ENCODE assay signal across 18 cellular contexts in genomic region chr3:46490338-46491084, GRCh38. TPM values are rescaled to one million over a fixed set of nuclear protein-coding genes. Genes with fewer than 3 reads are reported as not detected.
A peak's percentile ranks its signal among the peaks of the same experiment; 100 is the strongest.
DNase-seq lines count a peak whose midpoint lies in the region; ATAC-seq and TF ChIP-seq lines count a peak whose summit lies in the region.
"Had no signal": no experiment of that assay in that cellular context is flagged by ENCODE, and none has a peak within 500 bp of the region (broad histone marks: within the 10 kb centered on the region; RNA-seq: fewer than 3 reads in every experiment).

No MANE protein-coding gene starts in this region.

- H3K36me3 Mint-ChIP-seq in stimulated activated memory B cell treated with anti-CD40 and anti-IgM and Interleukin-4, amounts not matched to agents 10 μg/mL and 1 μg/mL and 100 μg/mL, for 72 hours = no peaks in the 10 kb centered on the region
- H3K36me3 Mint-ChIP-seq: activated naive CD8-positive, alpha-beta T cell treated with anti-CD3 and anti-CD28 coated beads for 36 hours; natural killer cell had no signal

- H3K27ac ChIP-seq in prostate gland = no peak overlapping the region
- H3K27ac ChIP-seq: left lung had no signal

- DNase-seq in Right ventricle myocardium superior (no peak), left cardiac atrium (no peak), SW480 (ENCODE audit: low spot score) (peak; percentile 57), fibroblast of peridontal ligament (ENCODE audit: extremely low read depth) (peak; percentile 43), NCI-H128 (lab: John Stamatoyannopoulos, UW; ENCODE audit: unreplicated experiment) (no peak), cerebellar nuclear complex (lab: John Stamatoyannopoulos, UW) (no peak), prostate gland (ENCODE audit: low spot score) (no peak)
- DNase-seq: ACHN; activated CD4-positive, alpha-beta T cell treated with anti-CD3 and anti-CD28 coated beads, Interleukin-2, amount 10 ng/mL, durations not matched to agents 7 days and 5 days; activated naive CD8-positive, alpha-beta T cell treated with anti-CD3 and anti-CD28 coated beads for 36 hours; activated T-cell treated with anti-CD3 and anti-CD28 coated beads, Interleukin-2, amount 50 U/mL, for 4 hours; left lung; natural killer cell; NCI-H1048; retina; T-helper 9 cell had no signal

- H3K4me3 Mint-ChIP-seq in stimulated activated memory B cell treated with anti-CD40 and anti-IgM and Interleukin-4, amounts not matched to agents 10 μg/mL and 1 μg/mL and 100 μg/mL, for 72 hours = no peak overlapping the region
- H3K4me3 Mint-ChIP-seq: activated CD4-positive, alpha-beta T cell treated with anti-CD3 and anti-CD28 coated beads, Interleukin-2, amount 10 ng/mL, durations not matched to agents 7 days and 5 days; activated naive CD8-positive, alpha-beta T cell treated with anti-CD3 and anti-CD28 coated beads for 36 hours; activated T-cell treated with anti-CD3 and anti-CD28 coated beads, Interleukin-2, amount 50 U/mL, for 4 hours; natural killer cell had no signal

- intact Hi-C loops in Right ventricle myocardium superior (cut with DNase I) (no loop called here), left cardiac atrium (cut with DNase I) (no loop called here), prostate gland (cut with DNase I) (no loop called here)

- no peaks in the 10 kb centered on the region for H3K9me3 ChIP-seq in prostate gland
- H3K9me3 ChIP-seq: left lung had no signal

- no peaks in the 10 kb centered on the region for H3K36me3 ChIP-seq in prostate gland
- H3K36me3 ChIP-seq: left lung had no signal

- TF ChIP-seq POLR2A in prostate gland (IDR thresholded peaks at IDR 0.05) = no peak

- H3K4me3 ChIP-seq in prostate gland = no peak overlapping the region
- H3K4me3 ChIP-seq: left lung had no signal

- H3K27me3 Mint-ChIP-seq in stimulated activated memory B cell treated with anti-CD40 and anti-IgM and Interleukin-4, amounts not matched to agents 10 μg/mL and 1 μg/mL and 100 μg/mL, for 72 hours = peaks cover 11% of the 10 kb centered on the region
- H3K27me3 Mint-ChIP-seq: activated naive CD8-positive, alpha-beta T cell treated with anti-CD3 and anti-CD28 coated beads for 36 hours had no signal

- H3K9me3 Mint-ChIP-seq in stimulated activated memory B cell treated with anti-CD40 and anti-IgM and Interleukin-4, amounts not matched to agents 10 μg/mL and 1 μg/mL and 100 μg/mL, for 72 hours = no peaks in the 10 kb centered on the region
- H3K9me3 Mint-ChIP-seq: activated CD4-positive, alpha-beta T cell treated with anti-CD3 and anti-CD28 coated beads, Interleukin-2, amount 10 ng/mL, durations not matched to agents 7 days and 5 days; activated naive CD8-positive, alpha-beta T cell treated with anti-CD3 and anti-CD28 coated beads for 36 hours; activated T-cell treated with anti-CD3 and anti-CD28 coated beads, Interleukin-2, amount 50 U/mL, for 4 hours; natural killer cell had no signal

- ATAC-seq in Right ventricle myocardium superior (ENCODE audit: poor library complexity) = peak; percentile 71
- ATAC-seq in left cardiac atrium = no peak
- no peak for ATAC-seq in stimulated activated memory B cell treated with anti-CD40 and anti-IgM and Interleukin-4, amounts not matched to agents 10 μg/mL and 1 μg/mL and 100 μg/mL, for 72 hours
- ATAC-seq: activated T-cell treated with anti-CD3 and anti-CD28 coated beads, Interleukin-2, amount 50 U/mL, for 4 hours; left lung; natural killer cell had no signal

- H3K4me1 Mint-ChIP-seq in stimulated activated memory B cell treated with anti-CD40 and anti-IgM and Interleukin-4, amounts not matched to agents 10 μg/mL and 1 μg/mL and 100 μg/mL, for 72 hours = peaks cover 40% of the 10 kb centered on the region

- whole genome bisulfite sequencing in prostate gland = 69% methylated on average over 6 of the region's 6 CpGs

- H3K27me3 ChIP-seq in prostate gland (replicated peaks; ENCODE audit: insufficient read depth) = no peaks in the 10 kb centered on the region
- H3K27me3 ChIP-seq: left lung had no signal

- H3K27ac Mint-ChIP-seq in stimulated activated memory B cell treated with anti-CD40 and anti-IgM and Interleukin-4, amounts not matched to agents 10 μg/mL and 1 μg/mL and 100 μg/mL, for 72 hours = peak overlapping the region; percentile 30
- H3K27ac Mint-ChIP-seq: activated CD4-positive, alpha-beta T cell treated with anti-CD3 and anti-CD28 coated beads, Interleukin-2, amount 10 ng/mL, durations not matched to agents 7 days and 5 days; activated naive CD8-positive, alpha-beta T cell treated with anti-CD3 and anti-CD28 coated beads for 36 hours; natural killer cell had no signal

- no peak for TF ChIP-seq CTCF in prostate gland (IDR thresholded peaks at IDR 0.05)

- no peaks in the 10 kb centered on the region for H3K4me1 ChIP-seq in prostate gland (replicated peaks)

RNA-seq across cellular contexts. Expression of gene RTP3, which starts 7.3 kb away (rescaled TPM):
- total RNA-seq in Right ventricle myocardium superior = not detected
- not detected for total RNA-seq in left cardiac atrium
- total RNA-seq in prostate gland = under 1 TPM in 1 of 2 donors, not detected in 1; 0.68 TPM
- total RNA-seq: activated CD4-positive, alpha-beta T cell treated with anti-CD3 and anti-CD28 coated beads, Interleukin-2, amount 10 ng/mL, durations not matched to agents 7 days and 5 days; activated naive CD8-positive, alpha-beta T cell treated with anti-CD3 and anti-CD28 coated beads for 36 hours; activated T-cell treated with anti-CD3 and anti-CD28 coated beads, Interleukin-2, amount 50 U/mL, for 4 hours; epithelial cell of proximal tubule; left lung; natural killer cell had no signal

RNA-seq across cellular contexts. Expression of gene LTF, which starts 25.8 kb away (rescaled TPM):
- total RNA-seq in Right ventricle myocardium superior = 3.7 TPM
- total RNA-seq in left cardiac atrium = 1 to 10 TPM; 2.9 to 3.1 TPM
- 100 to 1,000 TPM in 1 of 2 donors, 10 to 100 TPM in 1; 22.6 to 130 TPM for total RNA-seq in prostate gland
- total RNA-seq: activated CD4-positive, alpha-beta T cell treated with anti-CD3 and anti-CD28 coated beads, Interleukin-2, amount 10 ng/mL, durations not matched to agents 7 days and 5 days; activated naive CD8-positive, alpha-beta T cell treated with anti-CD3 and anti-CD28 coated beads for 36 hours; activated T-cell treated with anti-CD3 and anti-CD28 coated beads, Interleukin-2, amount 50 U/mL, for 4 hours; epithelial cell of proximal tubule had no signal

Comparison
In these comparisons a context has a peak if more than half of its experiments do, and no peak if none do; other contexts are left out.
1. DNase-seq: peak in SW480 (single experiment) and fibroblast of peridontal ligament (single experiment); none in Right ventricle myocardium superior (single experiment), left cardiac atrium (single experiment), NCI-H128 (single experiment), cerebellar nuclear complex (0 of 2) and prostate gland (single experiment).